26 cellular contexts compared by ENCODE assay signal in genomic region chr3:185309795-185310194, GRCh38.
"Had no signal": no experiment of that assay in that cellular context is flagged by ENCODE, and none has a peak within 500 bp of the region (broad histone marks: within the 10 kb centered on the region; RNA-seq: fewer than 3 reads in every experiment).

No MANE protein-coding gene starts in this region.

- H3K36me3 ChIP-seq: left lung, ovary, sigmoid colon, upper lobe of left lung had no signal

- H3K4me1 ChIP-seq: sigmoid colon, suprapubic skin, tibial nerve, upper lobe of left lung, vagina had no signal

- FAIRE-seq: islet of Langerhans, kidney, small intestine had no signal

- H3K27ac ChIP-seq: left lung, ovary, sigmoid colon, spleen, suprapubic skin, tibial nerve, upper lobe of left lung, vagina had no signal

- H3K36me3 Mint-ChIP-seq: natural killer cell; stimulated activated effector memory CD8-positive, alpha-beta T cell treated with anti-CD3 and anti-CD28 coated beads, Interleukin-12 subunit alpha, Interleukin-12 subunit beta, amount 100 ng/mL, for 72 hours had no signal

- H3K27me3 ChIP-seq: left lung, ovary, sigmoid colon, spleen, suprapubic skin, tibial nerve, upper lobe of left lung, vagina had no signal

- H3K4me3 ChIP-seq: left lung, lung, ovary, sigmoid colon, spleen, suprapubic skin, tibial nerve, upper lobe of left lung, vagina had no signal

- H3K4me3 Mint-ChIP-seq: immature natural killer cell; mesothelial cell of epicardium; naive B cell; natural killer cell; nephron progenitor cell; stimulated activated effector memory CD8-positive, alpha-beta T cell treated with anti-CD3 and anti-CD28 coated beads, Interleukin-12 subunit alpha, Interleukin-12 subunit beta, amount 100 ng/mL, for 72 hours; stimulated activated naive CD8-positive, alpha-beta T cell treated with anti-CD3 and anti-CD28 coated beads, Interleukin-15, Interleukin-2, amounts not matched to agents 100 ng/mL and 50 ng/mL, for 24 hours had no signal

- DNase-seq: hypothalamus; immature natural killer cell; kidney; left colon; left lung; mesendoderm; naive B cell; natural killer cell; nephron progenitor cell; ovary; right cardiac atrium; sigmoid colon; small intestine; spleen; stimulated activated CD4-positive, alpha-beta T cell treated with anti-CD3 and anti-CD28 coated beads, Interleukin-4, amount 100 ng/mL, for 24 hours; stimulated activated naive CD4-positive, alpha-beta T cell; upper lobe of left lung had no signal

- H3K4me1 Mint-ChIP-seq: immature natural killer cell, mesothelial cell of epicardium, natural killer cell, nephron progenitor cell had no signal

- H3K9me3 ChIP-seq: ovary, sigmoid colon had no signal

- H3K27me3 Mint-ChIP-seq: naive B cell; progenitor cell of endocrine pancreas; stimulated activated naive CD8-positive, alpha-beta T cell treated with anti-CD3 and anti-CD28 coated beads, Interleukin-15, Interleukin-2, amounts not matched to agents 100 ng/mL and 50 ng/mL, for 24 hours had no signal

- H3K27ac Mint-ChIP-seq: immature natural killer cell; mesothelial cell of epicardium; naive B cell; natural killer cell; nephron progenitor cell; progenitor cell of endocrine pancreas; stimulated activated effector memory CD8-positive, alpha-beta T cell treated with anti-CD3 and anti-CD28 coated beads, Interleukin-12 subunit alpha, Interleukin-12 subunit beta, amount 100 ng/mL, for 72 hours; stimulated activated naive CD8-positive, alpha-beta T cell treated with anti-CD3 and anti-CD28 coated beads, Interleukin-15, Interleukin-2, amounts not matched to agents 100 ng/mL and 50 ng/mL, for 24 hours had no signal

- ATAC-seq: left colon; left lung; natural killer cell; right cardiac atrium; stimulated activated effector memory CD8-positive, alpha-beta T cell treated with anti-CD3 and anti-CD28 coated beads, Interleukin-12 subunit alpha, Interleukin-12 subunit beta, amount 100 ng/mL, for 72 hours had no signal
